In the genomic region with DNA sequence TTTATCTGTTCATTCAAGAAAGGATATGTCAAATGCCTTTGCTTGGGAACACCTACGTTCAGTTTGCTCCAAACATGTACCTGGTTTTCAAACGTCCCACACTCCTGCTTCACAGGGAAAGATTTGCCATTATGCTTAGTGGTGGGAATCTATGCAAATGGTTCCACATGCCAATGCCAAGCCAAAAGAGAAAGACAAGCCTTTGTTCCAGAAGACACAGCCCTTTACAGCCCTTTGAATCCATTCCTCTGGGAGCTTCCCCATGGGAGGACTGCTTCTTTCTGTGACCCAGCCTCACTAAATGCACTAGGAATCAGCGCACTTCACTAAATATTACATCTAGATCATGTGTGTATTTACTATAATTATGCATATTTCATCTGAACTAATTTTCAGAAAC, we compare ENCODE assay signal across 21 cellular contexts.
"Had no signal": no experiment of that assay in that cellular context is flagged by ENCODE, and none has a peak within 500 bp of the region (broad histone marks: within the 10 kb centered on the region; RNA-seq: fewer than 3 reads in every experiment).

No MANE protein-coding gene starts in this region.

- H3K36me3 ChIP-seq: heart right ventricle, left ventricle myocardium inferior, right lobe of liver, suprapubic skin, thyroid gland had no signal

- H3K4me3 ChIP-seq: heart right ventricle, left ventricle myocardium inferior, lung, psoas muscle, right lobe of liver, suprapubic skin, thyroid gland had no signal

- H3K36me3 Mint-ChIP-seq: natural killer cell; stimulated activated effector memory CD8-positive, alpha-beta T cell treated with anti-CD3 and anti-CD28 coated beads, Interleukin-12 subunit alpha, Interleukin-12 subunit beta, amount 100 ng/mL, for 72 hours; type B pancreatic cell had no signal

- DNase-seq: effector memory CD4-positive, alpha-beta T cell; heart right ventricle; hypothalamus; kidney; left cardiac atrium; left ventricle myocardium inferior; natural killer cell; occipital lobe; psoas muscle; retina; right lobe of liver; stimulated activated CD4-positive, alpha-beta T cell treated with anti-CD3 and anti-CD28 coated beads, Interleukin-4, amount 100 ng/mL, for 1 hour; stimulated activated CD8-positive, alpha-beta memory T cell treated with anti-CD3 and anti-CD28 coated beads, Interleukin-4, amount 100 ng/mL, for 48 hours; stimulated activated naive CD8-positive, alpha-beta T cell treated with anti-CD3 and anti-CD28 coated beads, Interleukin-15, Interleukin-2, amounts not matched to agents 100 U/mL and 50 U/mL, for 24 hours; thyroid gland had no signal

- H3K4me3 Mint-ChIP-seq: natural killer cell; stimulated activated effector memory CD8-positive, alpha-beta T cell treated with anti-CD3 and anti-CD28 coated beads, Interleukin-12 subunit alpha, Interleukin-12 subunit beta, amount 100 ng/mL, for 72 hours; type B pancreatic cell had no signal

- H2AFZ ChIP-seq: parathyroid adenoma had no signal

- H3K9me3 Mint-ChIP-seq: type B pancreatic cell had no signal

- H3K4me1 Mint-ChIP-seq: natural killer cell had no signal

- H3K27ac ChIP-seq: heart right ventricle, left ventricle myocardium inferior, parathyroid adenoma, psoas muscle, right lobe of liver, suprapubic skin, thyroid gland had no signal

- ATAC-seq: esophagus mucosa; heart right ventricle; natural killer cell; psoas muscle; right lobe of liver; stimulated activated effector memory CD8-positive, alpha-beta T cell treated with anti-CD3 and anti-CD28 coated beads, Interleukin-12 subunit alpha, Interleukin-12 subunit beta, amount 100 ng/mL, for 72 hours; stimulated activated naive CD8-positive, alpha-beta T cell treated with anti-CD3 and anti-CD28 coated beads, Interleukin-15, Interleukin-2, amounts not matched to agents 100 U/mL and 50 U/mL, for 24 hours had no signal

- H3K27me3 ChIP-seq: heart right ventricle, right lobe of liver, suprapubic skin, thyroid gland had no signal

- H3K4me1 ChIP-seq: parathyroid adenoma, right lobe of liver, suprapubic skin, thyroid gland had no signal

- H3K9me3 ChIP-seq: heart right ventricle, left ventricle myocardium inferior, psoas muscle, right lobe of liver, suprapubic skin, thyroid gland had no signal

- H3K27ac Mint-ChIP-seq: natural killer cell; stimulated activated effector memory CD8-positive, alpha-beta T cell treated with anti-CD3 and anti-CD28 coated beads, Interleukin-12 subunit alpha, Interleukin-12 subunit beta, amount 100 ng/mL, for 72 hours; type B pancreatic cell had no signal

- H3K79me2 ChIP-seq: parathyroid adenoma had no signal

- H3K27me3 Mint-ChIP-seq: type B pancreatic cell had no signal

- H3K9ac ChIP-seq: parathyroid adenoma had no signal
